Comparison of ENCODE assay signal across 8 cellular contexts in the genomic region with DNA sequence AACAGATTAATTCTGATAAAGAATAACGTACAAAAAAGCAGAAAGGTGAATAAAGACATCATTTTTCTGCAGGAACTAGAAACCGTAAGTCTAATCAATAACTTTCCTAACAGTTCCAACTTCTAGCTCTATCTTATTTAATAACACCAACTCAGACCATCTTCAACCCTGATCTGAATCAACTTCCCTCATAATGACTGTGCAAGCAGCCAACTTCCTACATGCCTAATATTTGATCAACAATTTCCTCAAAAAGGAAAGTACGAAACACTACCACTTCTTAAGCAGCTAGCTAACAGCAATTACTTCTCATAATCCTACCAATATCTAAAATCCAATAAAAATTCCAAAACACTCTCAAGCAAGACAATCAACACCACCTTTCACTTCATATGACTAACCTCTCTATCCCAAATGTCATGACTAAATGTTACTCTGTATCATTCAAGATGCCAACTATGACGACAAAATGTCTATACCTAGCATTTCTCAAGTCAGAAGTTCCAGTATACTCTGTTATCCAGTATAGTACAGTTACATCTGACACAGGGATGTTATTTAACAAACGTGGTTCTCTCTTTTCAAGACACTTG. TPM values are rescaled to one million over a fixed set of nuclear protein-coding genes. Genes with fewer than 3 reads are reported as not detected.
DNase-seq lines count a peak whose midpoint lies in the region; ATAC-seq and TF ChIP-seq lines count a peak whose summit lies in the region.

No MANE protein-coding gene starts in this region.

- POLR2A ChIA-PET in CD4-positive, alpha-beta T cell (lab: Charles Lee): interaction anchor here (0.9 to 1.5 kb wide), 3 partner anchors 18 to 1206 kb away, joined by 3 to 5 read pairs (median 4); a partner anchor contains a TSS

- no peak for ATAC-seq in CD4-positive, alpha-beta T cell (ENCODE audit: poor library complexity)
- ATAC-seq in memory B cell (ENCODE audit: low read depth): no peak
- ATAC-seq in left lobe of liver: no peak

- H3K27me3 Mint-ChIP-seq in CD4-positive, alpha-beta T cell: peaks cover 3% of the 10 kb centered on the region
- H3K27me3 Mint-ChIP-seq in IgD-negative memory B cell (no peaks in the 10 kb centered on the region), memory B cell (no peaks in the 10 kb centered on the region)

- peaks cover 56% of the 10 kb centered on the region for H3K4me1 Mint-ChIP-seq in CD4-positive, alpha-beta T cell (ENCODE audit: low read depth)
- peaks cover 22 to 41% (median 25%) of the 10 kb centered on the region in 3 donors for H3K4me1 Mint-ChIP-seq in IgD-negative memory B cell
- H3K4me1 Mint-ChIP-seq in memory B cell: peaks cover 28% of the 10 kb centered on the region

- CTCF ChIA-PET in CD4-positive, alpha-beta T cell (lab: Charles Lee): no interaction called here

- intact Hi-C loops in CD4-positive, alpha-beta T cell (cut with DNase I, micrococcal nuclease): loop anchor here (5.0 to 10.0 kb wide), 3 partner anchors 43 to 1181 kb away; a partner anchor contains a TSS
- intact Hi-C loops in adrenal gland (cut with DNase I): no loop called here

- peak overlapping the region; percentile 73 for H3K27ac Mint-ChIP-seq in CD4-positive, alpha-beta T cell
- H3K27ac Mint-ChIP-seq in IgD-negative memory B cell (peak overlapping the region; percentile 40 to 86 (median 63)), memory B cell (peak overlapping the region; percentile 72)

- TF ChIP-seq POLR2A in adrenal gland (IDR thresholded peaks at IDR 0.05): no peak

- TF ChIP-seq CTCF in CD4-positive, alpha-beta T cell (IDR thresholded peaks at IDR 0.05): no peak
- TF ChIP-seq CTCF in astrocyte of the spinal cord (IDR thresholded peaks at IDR 0.05; ENCODE audit: low read depth, low read length) (no peak), adrenal gland (IDR thresholded peaks at IDR 0.05) (no peak)

- H3K4me3 Mint-ChIP-seq in CD4-positive, alpha-beta T cell: peak overlapping the region; percentile 98
- H3K4me3 Mint-ChIP-seq in IgD-negative memory B cell (peak overlapping the region; percentile 70 to 98 (median 96)), memory B cell (peak overlapping the region; percentile 99)

- H3K4me3 ChIP-seq in astrocyte of the spinal cord (ENCODE audit: low read depth, low read length) (peak overlapping the region; percentile 80), adrenal gland (peak overlapping the region in 1 of 4 donors; percentile 94)

- no peak for DNase-seq in CD4-positive, alpha-beta T cell
- peak; percentile 16 for DNase-seq in astrocyte of the spinal cord (ENCODE audit: low read depth, low spot score)
- DNase-seq in memory B cell (ENCODE audit: low spot score in 2 of 2): no peak
- DNase-seq in adrenal gland: no peak
- DNase-seq in mesenteric fat pad (ENCODE audit: low spot score): no peak
- no peak for DNase-seq in pons (ENCODE audit: low spot score)
- DNase-seq in left lobe of liver (ENCODE audit: low spot score): no peak

- no peaks in the 10 kb centered on the region for H3K27me3 ChIP-seq in CD4-positive, alpha-beta T cell (ENCODE audit: control insufficient read depth, insufficient read depth, low read length)
- H3K27me3 ChIP-seq in adrenal gland: no peaks in the 10 kb centered on the region

- in situ Hi-C loops in astrocyte of the spinal cord (cut with HindIII; ENCODE audit: low sequenced_read_pairs): no loop called here

- H3K4me1 ChIP-seq in adrenal gland (replicated peaks in 1 of 2): peaks cover 26 to 36% of the 10 kb centered on the region in 2 donors

- WGBS in adrenal gland, 4 donors: 32 to 37% (median 35%) methylated on average over 5 of the region's 5 CpGs

- H3K9me3 ChIP-seq in CD4-positive, alpha-beta T cell (ENCODE audit: control insufficient read depth, low read length): no peaks in the 10 kb centered on the region
- H3K9me3 ChIP-seq in adrenal gland (replicated peaks in 1 of 3): no peaks in the 10 kb centered on the region

- no peaks in the 10 kb centered on the region for H3K36me3 ChIP-seq in adrenal gland (replicated peaks in 1 of 2)

- peaks cover 23% of the 10 kb centered on the region for H3K36me3 Mint-ChIP-seq in CD4-positive, alpha-beta T cell (ENCODE audit: low read depth)
- H3K36me3 Mint-ChIP-seq in IgD-negative memory B cell: peaks cover 2% of the 10 kb centered on the region
- H3K36me3 Mint-ChIP-seq in memory B cell: peaks cover 8% of the 10 kb centered on the region

- no peak overlapping the region for H3K27ac ChIP-seq in CD4-positive, alpha-beta T cell (ENCODE audit: low read depth, low read length)
- peak overlapping the region in 1 of 5 donors; percentile 98 for H3K27ac ChIP-seq in adrenal gland

- H3K9me3 Mint-ChIP-seq in CD4-positive, alpha-beta T cell: no peaks in the 10 kb centered on the region
- H3K9me3 Mint-ChIP-seq in IgD-negative memory B cell (no peaks in the 10 kb centered on the region), memory B cell (no peaks in the 10 kb centered on the region)

RNA-seq across cellular contexts. Expression of a gene that starts 1.7 kb away (rescaled TPM):
- 10 to 100 TPM; 38.6 to 42.2 TPM for total RNA-seq in CD4-positive, alpha-beta T cell
- polyA plus RNA-seq in IgD-negative memory B cell (33.8 TPM), adrenal gland (10 to 100 TPM; 33.4 to 66.4 (median 47.1) TPM)
- total RNA-seq in adrenal gland (10 to 100 TPM; 27.4 to 80.0 (median 33.9) TPM), mesenteric fat pad (41.4 TPM), left lobe of liver (21.9 TPM)

Comparison
In these comparisons a context has a peak if more than half of its experiments do, and no peak if none do; other contexts are left out.
1. intact Hi-C loops: an anchor here in CD4-positive, alpha-beta T cell (5.0 to 10.0 kb wide); none called in adrenal gland.